ENCODE assay signal across 19 cellular contexts in genomic region chr1:212938846-212939245, GRCh38. TPM values are rescaled to one million over a fixed set of nuclear protein-coding genes. Genes with fewer than 3 reads are reported as not detected.
DNase-seq lines count a peak whose midpoint lies in the region; ATAC-seq and TF ChIP-seq lines count a peak whose summit lies in the region.
"Had no signal": no experiment of that assay in that cellular context is flagged by ENCODE, and none has a peak within 500 bp of the region (broad histone marks: within the 10 kb centered on the region; RNA-seq: fewer than 3 reads in every experiment).

No MANE protein-coding gene starts in this region.

- RAD21 ChIA-PET in HCT116 (lab: Charles Lee; ENCODE audit: low non-redundant PET in 1 of 2, low total read pairs in 2 of 2, uncharacterized antibody in 2 of 2, unreplicated experiment in 2 of 2) = no interaction called here

- H4K20me1 ChIP-seq in HCT116 (ENCODE audit: insufficient read depth) = no peaks in the 10 kb centered on the region
- H4K20me1 ChIP-seq in PC-3 (ENCODE audit: low read length) = no peaks in the 10 kb centered on the region
- no peaks in the 10 kb centered on the region for H4K20me1 ChIP-seq in smooth muscle cell (ENCODE audit: low read depth)

- H3K4me3 ChIP-seq in HCT116 (replicated peaks in 1 of 2; ENCODE audit: low read depth in 1 of 2, low read length in 2 of 2) = no peak overlapping the region
- H3K4me3 ChIP-seq in PC-3 (ENCODE audit: low read length) = no peak overlapping the region
- H3K4me3 ChIP-seq in smooth muscle cell = no peak overlapping the region
- H3K4me3 ChIP-seq: GM12878, HAP-1 had no signal

- H3K9me3 ChIP-seq in HCT116 (ENCODE audit: control insufficient read depth in 1 of 2, insufficient read depth in 1 of 2, low read depth in 1 of 2, low read length in 2 of 2) (no peaks in the 10 kb centered on the region), PC-3 (ENCODE audit: low read length) (no peaks in the 10 kb centered on the region), smooth muscle cell (replicated peaks; ENCODE audit: low read depth) (peaks cover 4% of the 10 kb centered on the region)
- H3K9me3 ChIP-seq: HAP-1, SK-N-SH had no signal

- H3K4me1 ChIP-seq in HCT116 (ENCODE audit: control insufficient read depth in 1 of 2, insufficient read depth in 2 of 2, low read length in 2 of 2) = no peaks in the 10 kb centered on the region
- no peaks in the 10 kb centered on the region for H3K4me1 ChIP-seq in PC-3 (ENCODE audit: insufficient read depth, low read length)
- H3K4me1 ChIP-seq in smooth muscle cell (ENCODE audit: low read depth) = no peaks in the 10 kb centered on the region

- 85% methylated on average over 6 of the region's 6 CpGs for WGBS in smooth muscle cell (ENCODE audit: low lambda C conversion rate)

- no peaks in the 10 kb centered on the region for H3K36me3 ChIP-seq in HCT116 (ENCODE audit: control insufficient read depth in 1 of 2, insufficient read depth in 2 of 2, low read length in 2 of 2)
- H3K36me3 ChIP-seq in PC-3 (ENCODE audit: low read depth, low read length) = no peaks in the 10 kb centered on the region
- no peaks in the 10 kb centered on the region for H3K36me3 ChIP-seq in smooth muscle cell (ENCODE audit: low read depth)
- H3K36me3 ChIP-seq: HAP-1 had no signal

- POLR2A ChIA-PET in HCT116 (lab: Charles Lee) = no interaction called here
- POLR2A ChIA-PET in WTC11 (lab: Charles Lee) = no interaction called here
- POLR2A ChIA-PET in PC-3 (lab: Charles Lee; ENCODE audit: unreplicated experiment) = interaction anchor here (0.6 kb wide), 1 partner anchor 443 kb away, joined by 3 read pairs; no protein-coding TSS in a partner anchor

- H3K79me2 ChIP-seq in HCT116 (ENCODE audit: insufficient read depth, low read length) = no peaks in the 10 kb centered on the region
- H3K79me2 ChIP-seq in PC-3 (ENCODE audit: low read length) = no peaks in the 10 kb centered on the region
- no peaks in the 10 kb centered on the region for H3K79me2 ChIP-seq in smooth muscle cell (ENCODE audit: low read depth)

- H3K27ac ChIP-seq in HCT116 (ENCODE audit: low read depth, low read length) (no peak overlapping the region), PC-3 (ENCODE audit: low read length) (no peak overlapping the region), smooth muscle cell (ENCODE audit: low read depth) (no peak overlapping the region)
- H3K27ac ChIP-seq: KMS-11 had no signal

- BruUV-seq in HCT116 (replicated peaks; lab: Mats Ljungman, UMichigan) (no TSS peak), PC-3 (replicated peaks; lab: Mats Ljungman, UMichigan) (no TSS peak)

- intact Hi-C loops in HCT116 (cut with micrococcal nuclease) (no loop called here), PC-3 (cut with micrococcal nuclease) (no loop called here)

- H3K9me3 Mint-ChIP-seq in WTC11 = peaks cover 7% of the 10 kb centered on the region

- peaks cover 12% of the 10 kb centered on the region; the same call in 1 of the 2 replicates for H3K36me3 Mint-ChIP-seq in WTC11

- H3K4me2 ChIP-seq in HCT116 (ENCODE audit: low read length) (no peak overlapping the region), PC-3 (ENCODE audit: low read length) (no peak overlapping the region), smooth muscle cell (no peak overlapping the region)
- H3K4me2 ChIP-seq: KMS-11, SK-N-SH had no signal

- H2AFZ ChIP-seq in HCT116 (ENCODE audit: low read depth, low read length, poor library complexity, severe bottlenecking) = no peak overlapping the region
- H2AFZ ChIP-seq in PC-3 (ENCODE audit: low read length) = no peak overlapping the region
- H2AFZ ChIP-seq in smooth muscle cell (ENCODE audit: low read depth) = no peak overlapping the region

- no peak for TF ChIP-seq POLR2A in HCT116 (IDR thresholded peaks at IDR 0.05; ENCODE audit: borderline replicate concordance, extremely low read depth, insufficient read depth, insufficient read length)

- no peak overlapping the region for H3K4me3 Mint-ChIP-seq in WTC11
- H3K4me3 Mint-ChIP-seq: B cell; CD4-positive, CD25-positive, alpha-beta regulatory T cell had no signal

- TF ChIP-seq CTCF in HCT116 (IDR thresholded peaks at IDR 0.05 in 2 of 3, conservative IDR thresholded peaks at IDR 0.05 in 1 of 3; ENCODE audit: borderline replicate concordance in 1 of 3, insufficient read depth in 1 of 3, low read depth in 2 of 3, low read length in 2 of 3) (no peak), WTC11 (IDR thresholded peaks at IDR 0.05) (no peak), PC-3 (conservative IDR thresholded peaks at IDR 0.05; ENCODE audit: low read depth, low read length) (no peak), smooth muscle cell (IDR thresholded peaks at IDR 0.05; ENCODE audit: borderline replicate concordance, insufficient read depth, poor library complexity, severe bottlenecking) (no peak)

- peak; percentile 44 for DNase-seq in D341Med (ENCODE audit: low spot score)
- no peak for DNase-seq in HCT116 (ENCODE audit: low read depth, low spot score)
- DNase-seq in NCI-H82 (lab: John Stamatoyannopoulos, UW) = peak; percentile 95
- DNase-seq in WTC11 (ENCODE audit: low spot score) = no peak
- no peak for DNase-seq in NCI-H1048 (lab: John Stamatoyannopoulos, UW)
- no peak for DNase-seq in PC-3
- no peak for DNase-seq in smooth muscle cell (lab: John Stamatoyannopoulos, UW; ENCODE audit: unreplicated experiment)
- DNase-seq: CD4-positive, CD25-positive, alpha-beta regulatory T cell; DND-41; NCI-H1105; NCI-H774; SK-N-SH; T-helper 2 cell had no signal

- H3K9ac ChIP-seq in HCT116 (ENCODE audit: low read length) (no peak overlapping the region), PC-3 (ENCODE audit: low read length) (no peak overlapping the region), smooth muscle cell (ENCODE audit: low read depth) (no peak overlapping the region)
- H3K9ac ChIP-seq: KMS-11, SK-N-SH had no signal

- H3K27me3 Mint-ChIP-seq in WTC11 (ENCODE audit: low read depth) = peaks cover 28% of the 10 kb centered on the region
- H3K27me3 Mint-ChIP-seq: B cell had no signal

- no peaks in the 10 kb centered on the region for H3K27me3 ChIP-seq in HCT116 (ENCODE audit: insufficient read depth, low read length)
- H3K27me3 ChIP-seq in PC-3 (ENCODE audit: low read length) = no peaks in the 10 kb centered on the region
- H3K27me3 ChIP-seq in smooth muscle cell (ENCODE audit: low read depth) = no peaks in the 10 kb centered on the region

- no peak for TF ChIP-seq RAD21 in HCT116 (IDR thresholded peaks at IDR 0.05; ENCODE audit: low read depth)

- ATAC-seq in HCT116 (no peak), WTC11 (peak; percentile 55), PC-3 (no peak), HG03159 (IDR thresholded peaks at IDR 0.05; ENCODE audit: unreplicated experiment) (no peak)
- ATAC-seq: Right ventricle myocardium inferior had no signal

- CTCF ChIA-PET in HCT116 (lab: Charles Lee) (no interaction called here), WTC11 (lab: Charles Lee) (interaction anchor here (1.6 kb wide), 1 partner anchor 29 kb away, joined by 4 read pairs; no protein-coding TSS in a partner anchor), PC-3 (lab: Charles Lee) (no interaction called here)

- no peaks in the 10 kb centered on the region for H3F3A ChIP-seq in PC-3 (ENCODE audit: low read length, unreplicated experiment)
- no peaks in the 10 kb centered on the region for H3F3A ChIP-seq in smooth muscle cell (ENCODE audit: low read depth)

- peaks cover 18% of the 10 kb centered on the region for H3K4me1 Mint-ChIP-seq in WTC11
- H3K4me1 Mint-ChIP-seq: CD4-positive, CD25-positive, alpha-beta regulatory T cell had no signal

- H3K9me2 ChIP-seq in HCT116 (ENCODE audit: insufficient read depth) (no peaks in the 10 kb centered on the region), PC-3 (replicated peaks; ENCODE audit: low read length) (no peaks in the 10 kb centered on the region)
- H3K9me2 ChIP-seq: SK-N-SH had no signal

- H3K27ac Mint-ChIP-seq in WTC11 = no peak overlapping the region
- H3K27ac Mint-ChIP-seq: B cell; CD4-positive, CD25-positive, alpha-beta regulatory T cell had no signal

TF ChIP-seq in HCT116, 20 proteins besides CTCF, POLR2A, EP300 and RAD21:
- TF ChIP-seq CEBPB (IDR thresholded peaks at IDR 0.05; ENCODE audit: low read depth) (peak; percentile 21; the same call in 1 of the 2 replicates), YY1 (IDR thresholded peaks at IDR 0.05; ENCODE audit: extremely low read depth, insufficient replicate concordance, low read depth, low read length) (no peak)

TF ChIP-seq in WTC11, 78 proteins besides CTCF, POLR2A, EP300 and RAD21 (continues in another document):
- TF ChIP-seq E2F1 (CRISPR knock-in tag; IDR thresholded peaks at IDR 0.05) (no peak), IRF2 (CRISPR knock-in tag; IDR thresholded peaks at IDR 0.05; ENCODE audit: borderline replicate concordance, low read depth) (no peak), ZNF219 (CRISPR knock-in tag; IDR thresholded peaks at IDR 0.05; ENCODE audit: borderline replicate concordance) (no peak), FOXJ3 (CRISPR knock-in tag; IDR thresholded peaks at IDR 0.05; ENCODE audit: borderline replicate concordance) (no peak), NFATC4 (CRISPR knock-in tag; IDR thresholded peaks at IDR 0.05) (no peak), SMAD3 (CRISPR knock-in tag; IDR thresholded peaks at IDR 0.05; ENCODE audit: borderline replicate concordance) (no peak), ZNF396 (CRISPR knock-in tag; IDR thresholded peaks at IDR 0.05; ENCODE audit: borderline replicate concordance) (no peak), PREB (CRISPR knock-in tag; IDR thresholded peaks at IDR 0.05; ENCODE audit: borderline replicate concordance) (no peak), GRHL2 (CRISPR knock-in tag; IDR thresholded peaks at IDR 0.05; ENCODE audit: insufficient replicate concordance, severe bottlenecking) (no peak)

RNA-seq across cellular contexts. Expression of gene VASH2, which starts 11.5 kb away (rescaled TPM):
- total RNA-seq in HCT116 (2021; ENCODE audit: unreplicated experiment) = 5.7 TPM
- polyA plus RNA-seq in HCT116 (2012) = 1.3 and 1.7 TPM in 2 replicates
- 251 to 303 TPM (median 254 TPM) in 3 replicates for total RNA-seq in WTC11 (2021)
- total RNA-seq in PC-3 (2014; rRNA removed) = 4.7 TPM in 2 replicates
- 8.9 and 16.0 TPM in 2 replicates for total RNA-seq in smooth muscle cell
- 6.7 and 6.9 TPM in 2 replicates for polyA plus RNA-seq in smooth muscle cell
- total RNA-seq: B cell had no signal

Comparison
In these comparisons a context has a peak if more than half of its experiments do, and no peak if none do; other contexts are left out.
1. DNase-seq: peak in D341Med (single experiment) and NCI-H82 (single experiment); none in HCT116 (single experiment), WTC11 (single experiment), NCI-H1048 (single experiment), PC-3 (single experiment) and smooth muscle cell (single experiment).
2. RNA of gene VASH2, which starts 11.5 kb away (total RNA-seq): 251 to 303 TPM in WTC11; 8.9 to 16.0 TPM in smooth muscle cell, 5.7 TPM in HCT116 (single experiment) and 4.7 TPM in PC-3; every median in the first group is over 10 times any median in the second.